Comparison of ENCODE assay signal across 23 cellular contexts in the genomic region with DNA sequence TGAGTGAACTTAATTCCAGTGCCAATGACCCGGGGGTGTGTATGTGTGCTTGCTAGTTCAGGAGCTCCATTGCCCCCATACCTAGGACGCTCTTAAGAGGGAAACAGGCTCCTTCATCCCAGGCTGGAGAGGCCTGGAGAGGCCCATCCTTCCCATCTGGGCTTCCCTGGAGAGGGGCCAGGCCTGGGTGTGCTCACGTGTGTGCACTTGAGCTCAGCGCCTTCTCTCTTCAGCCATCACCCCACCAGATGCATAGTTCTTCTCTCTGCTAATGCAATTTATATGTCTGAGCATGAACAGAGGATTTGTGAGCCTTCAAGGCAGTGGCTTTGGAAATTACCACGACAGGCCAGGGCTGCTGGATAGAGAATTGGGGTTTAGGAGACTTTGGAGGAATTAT. TPM values are rescaled to one million over a fixed set of nuclear protein-coding genes. Genes with fewer than 3 reads are reported as not detected.
A peak's percentile ranks its signal among the peaks of the same experiment; 100 is the strongest.
DNase-seq lines count a peak whose midpoint lies in the region; ATAC-seq and TF ChIP-seq lines count a peak whose summit lies in the region.
"Had no signal": no experiment of that assay in that cellular context is flagged by ENCODE, and none has a peak within 500 bp of the region (broad histone marks: within the 10 kb centered on the region; RNA-seq: fewer than 3 reads in every experiment).

No MANE protein-coding gene starts in this region.

- H3K4me3 Mint-ChIP-seq in type B pancreatic cell: no peak overlapping the region
- H3K4me3 Mint-ChIP-seq: CD4-positive, CD25-positive, alpha-beta regulatory T cell; neural crest cell; T-helper 17 cell had no signal

- TF ChIP-seq CTCF in type B pancreatic cell (conservative IDR thresholded peaks at IDR 0.05): no peak

- peaks cover 4% of the 10 kb centered on the region for H3K4me1 Mint-ChIP-seq in type B pancreatic cell (ENCODE audit: unreplicated experiment)
- H3K4me1 Mint-ChIP-seq: CD4-positive, CD25-positive, alpha-beta regulatory T cell; neural crest cell; T-helper 17 cell had no signal

- peaks cover 9% of the 10 kb centered on the region for H3K27me3 Mint-ChIP-seq in type B pancreatic cell

- no peaks in the 10 kb centered on the region for H3K9me3 Mint-ChIP-seq in type B pancreatic cell
- H3K9me3 Mint-ChIP-seq: CD4-positive, CD25-positive, alpha-beta regulatory T cell; neural crest cell had no signal

- ATAC-seq in HG03025 (IDR thresholded peaks at IDR 0.05; ENCODE audit: low FRiP score, unreplicated experiment) (no peak), GM21825 (IDR thresholded peaks at IDR 0.05; ENCODE audit: unreplicated experiment) (no peak)
- ATAC-seq: T-helper 17 cell had no signal

- H3K36me3 Mint-ChIP-seq in type B pancreatic cell: no peaks in the 10 kb centered on the region
- H3K36me3 Mint-ChIP-seq: CD4-positive, CD25-positive, alpha-beta regulatory T cell had no signal

- DNase-seq in activated CD8-positive, alpha-beta memory T cell treated with anti-CD3 and anti-CD28 coated beads for 24 hours: peak; percentile 26
- no peak for DNase-seq in activated CD8-positive, alpha-beta memory T cell treated with anti-CD3 and anti-CD28 coated beads, Interleukin-2, amount 50 U/mL, for 4 hours
- peak; percentile 79 for DNase-seq in NCI-H2029 (lab: John Stamatoyannopoulos, UW)
- peak; percentile 63 for DNase-seq in NCI-H82 treated with DMSO at 0.1 percent for 48 hours (lab: John Stamatoyannopoulos, UW; ENCODE audit: unreplicated experiment)
- DNase-seq in type B pancreatic cell (ENCODE audit: extremely low spot score, unreplicated experiment): peak; percentile 44
- no peak for DNase-seq in nucleus accumbens (lab: John Stamatoyannopoulos, UW)
- DNase-seq: ACHN; activated CD4-positive, alpha-beta T cell treated with anti-CD3 and anti-CD28 coated beads, Interleukin-2, amount 50 U/mL, for 1 hour; activated T-cell treated with anti-CD3 and anti-CD28 coated beads for 4 hours; CD4-positive, CD25-positive, alpha-beta regulatory T cell; dermis blood vessel endothelial cell; DND-41; NCI-H1105; NCI-H774; PC-9; SJCRH30; small intestine; stimulated activated CD4-positive, alpha-beta T cell treated with anti-CD3 and anti-CD28 coated beads, Interleukin-2, amount 100 ng/mL, for 48 hours; stimulated activated naive CD4-positive, alpha-beta T cell treated with Interleukin-2 at 50 U/mL for 16 hours; T-helper 17 cell had no signal

- H3K27ac Mint-ChIP-seq in type B pancreatic cell: no peak overlapping the region
- H3K27ac Mint-ChIP-seq: CD4-positive, CD25-positive, alpha-beta regulatory T cell; T-helper 17 cell had no signal

RNA-seq across cellular contexts. Expression of a gene that starts 48.6 kb away (rescaled TPM):
- 14.4 and 20.0 TPM in 2 replicates for total RNA-seq in type B pancreatic cell (ENCODE audit: low replicate concordance)

Comparison
In these comparisons a context has a peak if more than half of its experiments do, and no peak if none do; other contexts are left out.
1. DNase-seq: peak in activated CD8-positive, alpha-beta memory T cell treated with anti-CD3 and anti-CD28 coated beads for 24 hours (single experiment), NCI-H2029 (single experiment), NCI-H82 treated with DMSO at 0.1 percent for 48 hours (single experiment) and type B pancreatic cell (single experiment); none in activated CD8-positive, alpha-beta memory T cell treated with anti-CD3 and anti-CD28 coated beads, Interleukin-2, amount 50 U/mL, for 4 hours (single experiment) and nucleus accumbens (0 of 56).